In the genomic region with DNA sequence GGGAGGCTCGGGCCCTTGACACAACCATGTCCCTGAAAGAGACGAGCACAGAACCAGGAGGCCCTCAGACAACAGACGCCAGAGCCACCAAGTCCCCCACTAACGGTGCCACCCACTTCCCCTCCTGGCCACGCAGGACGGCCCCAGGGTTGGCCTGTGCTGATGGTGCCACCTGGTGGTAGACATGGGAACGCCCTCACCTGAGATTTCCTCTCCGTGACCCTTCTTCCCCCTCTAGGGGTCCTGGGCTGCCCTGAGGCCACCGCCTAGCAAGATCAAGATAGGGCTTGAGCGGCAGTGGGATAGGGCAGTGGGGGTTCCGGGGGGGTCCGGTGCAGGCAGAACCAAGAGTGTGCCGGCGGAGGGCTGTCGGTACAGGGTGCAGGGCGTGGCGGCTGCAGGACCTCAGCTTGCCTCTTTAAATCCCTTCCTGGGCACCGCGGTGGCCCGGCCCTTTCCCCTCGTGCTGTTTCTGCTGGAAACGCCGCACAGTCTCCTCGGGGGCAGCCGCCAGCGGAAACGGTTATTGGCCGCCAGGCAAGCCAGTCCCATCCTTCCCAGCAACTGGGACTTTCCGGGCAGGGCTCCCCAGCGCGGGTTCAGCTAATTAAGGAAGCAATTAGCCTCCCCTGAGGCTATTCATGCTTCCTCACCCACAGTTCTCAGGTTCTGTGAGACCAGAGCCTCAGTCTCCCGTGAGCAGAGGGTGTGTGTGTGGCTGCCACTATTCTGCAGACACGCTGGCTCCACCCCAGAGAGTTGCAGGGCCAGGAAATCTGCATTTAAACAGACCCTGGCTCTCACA, we compare ENCODE assay signal across 8 cellular contexts. TPM values are rescaled to one million over a fixed set of nuclear protein-coding genes. Genes with fewer than 3 reads are reported as not detected.
DNase-seq lines count a peak whose midpoint lies in the region; ATAC-seq and TF ChIP-seq lines count a peak whose summit lies in the region.

No MANE protein-coding gene starts in this region.

- no peaks in the 10 kb centered on the region for H3K9me3 Mint-ChIP-seq in CD8-positive, alpha-beta T cell

- CTCF ChIA-PET in CD8-positive, alpha-beta T cell (lab: Charles Lee) = interaction anchor here (0.7 to 6.7 kb wide), 15 partner anchors 9 to 470 kb away, joined by 3 to 63 read pairs (median 4); a partner anchor contains a TSS

- POLR2A ChIA-PET in CD8-positive, alpha-beta T cell (lab: Charles Lee) = interaction anchor here (0.8 to 1.2 kb wide), 2 partner anchors 140 to 347 kb away, joined by 3 to 4 read pairs; a partner anchor contains a TSS

- no peak overlapping the region for H3K27ac ChIP-seq in CD8-positive, alpha-beta T cell (ENCODE audit: low read depth, low read length)
- peak overlapping the region; percentile 36 for H3K27ac ChIP-seq in left ventricle myocardium inferior (replicated peaks)
- H3K27ac ChIP-seq in psoas muscle = no peak overlapping the region
- peak overlapping the region; percentile 69 for H3K27ac ChIP-seq in vagina

- peak; percentile 96 for TF ChIP-seq CTCF in CD8-positive, alpha-beta T cell (IDR thresholded peaks at IDR 0.05)
- TF ChIP-seq CTCF in GM20000 (IDR thresholded peaks at IDR 0.05; ENCODE audit: extremely low read depth, missing control alignments) (peak; percentile 80), LNCaP clone FGC (IDR thresholded peaks at IDR 0.05; ENCODE audit: control insufficient read depth, extremely low read depth, insufficient read depth) (peak; percentile 91), left ventricle myocardium inferior (IDR thresholded peaks at IDR 0.05; ENCODE audit: borderline replicate concordance) (peak; percentile 97), psoas muscle (IDR thresholded peaks at IDR 0.05) (peak; percentile 94), vagina (IDR thresholded peaks at IDR 0.05) (peak; percentile 97 to 99 (median 98))

- H3K36me3 ChIP-seq in CD8-positive, alpha-beta T cell (ENCODE audit: insufficient read depth, low read length) = no peaks in the 10 kb centered on the region
- no peaks in the 10 kb centered on the region for H3K36me3 ChIP-seq in left ventricle myocardium inferior
- no peaks in the 10 kb centered on the region for H3K36me3 ChIP-seq in psoas muscle (ENCODE audit: insufficient read depth in 1 of 2, low read depth in 1 of 2)
- H3K36me3 ChIP-seq in vagina = no peaks in the 10 kb centered on the region

- ATAC-seq in CD8-positive, alpha-beta T cell = peak; percentile 98
- ATAC-seq in psoas muscle = peak; percentile 83 to 93 (median 88)

- peaks cover 6% of the 10 kb centered on the region for H3K4me1 ChIP-seq in CD8-positive, alpha-beta T cell (ENCODE audit: insufficient read depth, low read length)
- H3K4me1 ChIP-seq in left ventricle myocardium inferior = peaks cover 40% of the 10 kb centered on the region
- H3K4me1 ChIP-seq in psoas muscle = no peaks in the 10 kb centered on the region
- peaks cover 36% of the 10 kb centered on the region for H3K4me1 ChIP-seq in vagina

- DNase-seq in CD8-positive, alpha-beta T cell = peak; percentile 68 to 95 (median 82)
- peak; percentile 85 for DNase-seq in GM20000 (ENCODE audit: low spot score)
- DNase-seq in LNCaP clone FGC (ENCODE audit: low read depth) = no peak
- DNase-seq in SW480 (ENCODE audit: low spot score) = peak; percentile 57
- DNase-seq in activated naive CD8-positive, alpha-beta T cell treated with anti-CD3 and anti-CD28 coated beads, Interleukin-2, amount 50 U/mL, for 16 hours (ENCODE audit: low read depth, low spot score) = peak; percentile 72
- DNase-seq in left ventricle myocardium inferior = peak; percentile 68
- peak; percentile 71 to 86 for DNase-seq in psoas muscle
- DNase-seq in vagina (ENCODE audit: extremely low spot score in 2 of 2) = no peak

- no peaks in the 10 kb centered on the region for H3K9me3 ChIP-seq in CD8-positive, alpha-beta T cell (ENCODE audit: low read length)
- no peaks in the 10 kb centered on the region for H3K9me3 ChIP-seq in left ventricle myocardium inferior (replicated peaks)
- no peaks in the 10 kb centered on the region for H3K9me3 ChIP-seq in psoas muscle
- no peaks in the 10 kb centered on the region for H3K9me3 ChIP-seq in vagina

- no peak overlapping the region for H3K27ac Mint-ChIP-seq in CD8-positive, alpha-beta T cell

- 2 to 3% (median 3%) methylated on average over 31 to 33 of the region's 33 CpGs for WGBS in psoas muscle, 3 donors

- intact Hi-C loops in CD8-positive, alpha-beta T cell (cut with DNase I, micrococcal nuclease) = loop anchor here (1.0 to 5.0 kb wide), 8 partner anchors 123 to 480 kb away; a partner anchor contains a TSS
- intact Hi-C loops in left ventricle myocardium inferior (cut with micrococcal nuclease) (loop anchor here (2.0 to 10.0 kb wide), 2 partner anchors 269 to 343 kb away; a partner anchor contains a TSS), psoas muscle (cut with DNase I) (loop anchor here (1.0 to 10.0 kb wide), 6 partner anchors 165 to 463 kb away; a partner anchor contains a TSS), vagina (cut with DNase I) (loop anchor here (2.0 to 10.0 kb wide), 3 partner anchors 163 to 345 kb away; a partner anchor contains a TSS)

- no peaks in the 10 kb centered on the region for H3K36me3 Mint-ChIP-seq in CD8-positive, alpha-beta T cell

- H3K27me3 ChIP-seq in CD8-positive, alpha-beta T cell (ENCODE audit: insufficient read depth, low read length) = no peaks in the 10 kb centered on the region
- peaks cover 69% of the 10 kb centered on the region for H3K27me3 ChIP-seq in left ventricle myocardium inferior (ENCODE audit: low read depth)
- peaks cover 0 to 69% (median 16%) of the 10 kb centered on the region in 3 donors for H3K27me3 ChIP-seq in psoas muscle (ENCODE audit: insufficient read depth in 3 of 3, low read length in 2 of 3)
- H3K27me3 ChIP-seq in vagina = no peaks in the 10 kb centered on the region

- TF ChIP-seq POLR2A in vagina (IDR thresholded peaks at IDR 0.05) = no peak

- H3K4me1 Mint-ChIP-seq in CD8-positive, alpha-beta T cell (ENCODE audit: low read depth) = peaks cover 7% of the 10 kb centered on the region

- no peaks in the 10 kb centered on the region for H3K27me3 Mint-ChIP-seq in CD8-positive, alpha-beta T cell (ENCODE audit: low read depth)

- H3K4me3 ChIP-seq in CD8-positive, alpha-beta T cell (ENCODE audit: low read depth, low read length) = peak overlapping the region; percentile 40
- H3K4me3 ChIP-seq in LNCaP clone FGC (ENCODE audit: low read depth, low read length) (peak overlapping the region; percentile 47), left ventricle myocardium inferior (peak overlapping the region; percentile 61), psoas muscle (peak overlapping the region; percentile 44), vagina (peak overlapping the region; percentile 43 to 44)

- peak overlapping the region; percentile 74 for H3K4me3 Mint-ChIP-seq in CD8-positive, alpha-beta T cell

RNA-seq across cellular contexts. Expression of a gene that starts 5.5 kb away (rescaled TPM):
- total RNA-seq in CD8-positive, alpha-beta T cell = not detected
- total RNA-seq in left ventricle myocardium inferior (1.2 TPM), psoas muscle (1 to 10 TPM in 1 of 4 donors, under 1 TPM in 3; 0.30 to 1.1 (median 0.53) TPM), vagina (1.7 TPM)
- polyA plus RNA-seq in psoas muscle = under 1 TPM; 0.08 to 0.16 (median 0.16) TPM

Comparison
In these comparisons a context has a peak if more than half of its experiments do, and no peak if none do; other contexts are left out.
1. DNase-seq: peak in CD8-positive, alpha-beta T cell (7 of 7), GM20000 (single experiment), SW480 (single experiment), activated naive CD8-positive, alpha-beta T cell treated with anti-CD3 and anti-CD28 coated beads, Interleukin-2, amount 50 U/mL, for 16 hours (single experiment), left ventricle myocardium inferior (single experiment) and psoas muscle (2 of 2); none in LNCaP clone FGC (single experiment) and vagina (0 of 2).
2. H3K27ac ChIP-seq: peak in left ventricle myocardium inferior (single experiment) and vagina (single experiment); none in CD8-positive, alpha-beta T cell (single experiment) and psoas muscle (single experiment).
3. Peak in every context shown above with its lines, with median percentiles within 50 percentile points of each other: H3K4me3 ChIP-seq and CTCF ChIP-seq.